10 cellular contexts compared by ENCODE assay signal in genomic region chr17:40582328-40582901, GRCh38. TPM values are rescaled to one million over a fixed set of nuclear protein-coding genes. Genes with fewer than 3 reads are reported as not detected.
A peak's percentile ranks its signal among the peaks of the same experiment; 100 is the strongest.
DNase-seq lines count a peak whose midpoint lies in the region; ATAC-seq lines count a peak whose summit lies in the region.
"Had no signal": no experiment of that assay in that cellular context is flagged by ENCODE, and none has a peak within 500 bp of the region (broad histone marks: within the 10 kb centered on the region; RNA-seq: fewer than 3 reads in every experiment).

No MANE protein-coding gene starts in this region.

- H3K36me3 ChIP-seq in H7 (replicated peaks; ENCODE audit: control insufficient read depth, insufficient read depth, low read length): no peaks in the 10 kb centered on the region
- no peaks in the 10 kb centered on the region for H3K36me3 ChIP-seq in MG63
- H3K36me3 ChIP-seq: uterus had no signal

- H3K4me3 Mint-ChIP-seq in activated CD4-positive, alpha-beta T cell treated with anti-CD3 and anti-CD28 coated beads, Interleukin-2, amount 10 ng/mL, durations not matched to agents 7 days and 5 days: peak overlapping the region; percentile 45

- peak; percentile 72 for DNase-seq in NCI-H146 treated with DMSO at 0.1 percent for 48 hours (lab: John Stamatoyannopoulos, UW; ENCODE audit: unreplicated experiment)
- peak; percentile 88 for DNase-seq in activated CD4-positive, alpha-beta T cell treated with anti-CD3 and anti-CD28 coated beads, Interleukin-2, amount 10 ng/mL, durations not matched to agents 7 days and 5 days
- DNase-seq in left cardiac atrium: peak; percentile 63
- DNase-seq in H7: no peak
- DNase-seq in HT-29 (ENCODE audit: low spot score): no peak
- no peak for DNase-seq in MG63

- H3K9me3 ChIP-seq in MG63: peaks cover 8% of the 10 kb centered on the region
- H3K9me3 ChIP-seq: uterus had no signal

- H3K4me3 ChIP-seq in H7 (ENCODE audit: insufficient read depth, low read depth, low read length) (no peak overlapping the region), MG63 (no peak overlapping the region)
- H3K4me3 ChIP-seq: uterus had no signal

- no peaks in the 10 kb centered on the region for H3K27me3 ChIP-seq in H7 (ENCODE audit: control insufficient read depth, insufficient read depth, low read length)
- peaks cover 18% of the 10 kb centered on the region for H3K27me3 ChIP-seq in MG63
- H3K27me3 ChIP-seq: uterus had no signal

- ATAC-seq in GM18873 (IDR thresholded peaks at IDR 0.05; ENCODE audit: low FRiP score, unreplicated experiment) (peak; percentile 82), HG02852 (IDR thresholded peaks at IDR 0.05; ENCODE audit: unreplicated experiment) (peak; percentile 72), left cardiac atrium (peak; percentile 88 to 91)

- H3K36me3 Mint-ChIP-seq in activated CD4-positive, alpha-beta T cell treated with anti-CD3 and anti-CD28 coated beads, Interleukin-2, amount 10 ng/mL, durations not matched to agents 7 days and 5 days (ENCODE audit: low read depth): peaks cover 58% of the 10 kb centered on the region

- POLR2A ChIA-PET in activated CD4-positive, alpha-beta T cell treated with anti-CD3 and anti-CD28 coated beads, Interleukin-2, amount 10 ng/mL, durations not matched to agents 7 days and 5 days (lab: Charles Lee): interaction anchor here (1.7 kb wide), 1 partner anchor 21 kb away, joined by 4 read pairs; no protein-coding TSS in a partner anchor

- peaks cover 29% of the 10 kb centered on the region for H3K9me3 Mint-ChIP-seq in activated CD4-positive, alpha-beta T cell treated with anti-CD3 and anti-CD28 coated beads, Interleukin-2, amount 10 ng/mL, durations not matched to agents 7 days and 5 days

- H3K27ac Mint-ChIP-seq in activated CD4-positive, alpha-beta T cell treated with anti-CD3 and anti-CD28 coated beads, Interleukin-2, amount 10 ng/mL, durations not matched to agents 7 days and 5 days: peak overlapping the region; percentile 92

- no peaks in the 10 kb centered on the region for H3K27me3 Mint-ChIP-seq in activated CD4-positive, alpha-beta T cell treated with anti-CD3 and anti-CD28 coated beads, Interleukin-2, amount 10 ng/mL, durations not matched to agents 7 days and 5 days

- CTCF ChIA-PET in activated CD4-positive, alpha-beta T cell treated with anti-CD3 and anti-CD28 coated beads, Interleukin-2, amount 10 ng/mL, durations not matched to agents 7 days and 5 days (lab: Charles Lee): interaction anchor here (1.1 to 2.2 kb wide), 4 partner anchors 9 to 33 kb away, joined by 3 to 6 read pairs (median 5); partner anchors contain the start of gene CCR7

- peaks cover 94% of the 10 kb centered on the region for H3K4me1 Mint-ChIP-seq in activated CD4-positive, alpha-beta T cell treated with anti-CD3 and anti-CD28 coated beads, Interleukin-2, amount 10 ng/mL, durations not matched to agents 7 days and 5 days

- intact Hi-C loops in left cardiac atrium (cut with DNase I): no loop called here

RNA-seq across cellular contexts. Expression of gene CCR7, which starts 17.1 kb away (rescaled TPM):
- 100 to 1,000 TPM; 281 to 323 TPM for total RNA-seq in activated CD4-positive, alpha-beta T cell treated with anti-CD3 and anti-CD28 coated beads, Interleukin-2, amount 10 ng/mL, durations not matched to agents 7 days and 5 days
- under 1 TPM; 0.29 to 0.53 TPM for total RNA-seq in left cardiac atrium
- 1.1 TPM in 1 of 2 replicates, not detected in the other for total RNA-seq in H7 (2014; rRNA removed; shearing (Covaris generic))
- total RNA-seq in HT-29 (2014; rRNA removed; shearing (Covaris generic)): not detected in 2 replicates
- not detected in 2 replicates for total RNA-seq in MG63 (2014; rRNA removed; shearing (Covaris generic); ENCODE audit: low replicate concordance)
- total RNA-seq: RPMI7951 had no signal

Comparison
In these comparisons a context has a peak if more than half of its experiments do, and no peak if none do; other contexts are left out.
1. DNase-seq: peak in NCI-H146 treated with DMSO at 0.1 percent for 48 hours (single experiment), activated CD4-positive, alpha-beta T cell treated with anti-CD3 and anti-CD28 coated beads, Interleukin-2, amount 10 ng/mL, durations not matched to agents 7 days and 5 days (single experiment) and left cardiac atrium (single experiment); none in H7 (single experiment), HT-29 (single experiment) and MG63 (single experiment).
2. RNA of gene CCR7, which starts 17.1 kb away (total RNA-seq): 281 to 323 TPM in activated CD4-positive, alpha-beta T cell treated with anti-CD3 and anti-CD28 coated beads, Interleukin-2, amount 10 ng/mL, durations not matched to agents 7 days and 5 days; 1.1 TPM in H7, 0.29 to 0.53 TPM in left cardiac atrium, not detected in HT-29 and not detected in MG63; every median in the first group is over 100 times any median in the second.
3. Peak in every context shown above with its lines, with median percentiles within 50 percentile points of each other: ATAC-seq.